In genomic region chr9:128882677-128883590, GRCh38 we compare ENCODE assay signal across 8 cellular contexts. TPM values are rescaled to one million over a fixed set of nuclear protein-coding genes. Genes with fewer than 3 reads are reported as not detected.
DNase-seq lines count a peak whose midpoint lies in the region; TF ChIP-seq lines count a peak whose summit lies in the region.

No MANE protein-coding gene starts in this region.

- peak overlapping the region; percentile 97 for H3K4me3 Mint-ChIP-seq in activated CD4-positive, alpha-beta T cell treated with anti-CD3 and anti-CD28 coated beads, Interleukin-2, amount 10 ng/mL, durations not matched to agents 24 days and 14 days

- TF ChIP-seq CTCF in OCI-LY3 (IDR thresholded peaks at IDR 0.05; ENCODE audit: low read depth, low read length) (no peak), colonic mucosa (IDR thresholded peaks at IDR 0.05) (no peak), GM13977 (IDR thresholded peaks at IDR 0.05; ENCODE audit: extremely low read depth, insufficient read depth, missing control alignments) (no peak)

- H3K4me1 Mint-ChIP-seq in activated CD4-positive, alpha-beta T cell treated with anti-CD3 and anti-CD28 coated beads, Interleukin-2, amount 10 ng/mL, durations not matched to agents 24 days and 14 days, result peaks cover 47% of the 10 kb centered on the region

- intact Hi-C loops in activated CD4-positive, alpha-beta T cell treated with anti-CD3 and anti-CD28 coated beads, Interleukin-2, amount 10 ng/mL, durations not matched to agents 24 days and 14 days (cut with micrococcal nuclease), result loop anchor here (1.0 to 5.0 kb wide), 8 partner anchors 19 to 560 kb away; partner anchors contain the start of genes COQ4, DOLPP1, DYNC2I2 and ENDOG
- intact Hi-C loops in colonic mucosa (cut with DNase I), result no loop called here

- H3K79me2 ChIP-seq in OCI-LY3 (ENCODE audit: low read length), result peaks cover 59% of the 10 kb centered on the region

- peaks cover 22% of the 10 kb centered on the region for H3K36me3 Mint-ChIP-seq in activated CD4-positive, alpha-beta T cell treated with anti-CD3 and anti-CD28 coated beads, Interleukin-2, amount 10 ng/mL, durations not matched to agents 24 days and 14 days (ENCODE audit: low read depth)

- H2AFZ ChIP-seq in OCI-LY3 (ENCODE audit: low read depth, low read length), result 0 out of 2 replicates have a peak overlapping the region, but pooled peaks have one; percentile 18

- no peaks in the 10 kb centered on the region for H4K20me1 ChIP-seq in OCI-LY3 (ENCODE audit: insufficient read depth, low read length)

- H3K4me2 ChIP-seq in OCI-LY3 (ENCODE audit: low read length), result peak overlapping the region; percentile 82

- peak overlapping the region; percentile 85 for H3K27ac Mint-ChIP-seq in activated CD4-positive, alpha-beta T cell treated with anti-CD3 and anti-CD28 coated beads, Interleukin-2, amount 10 ng/mL, durations not matched to agents 24 days and 14 days

- no peaks in the 10 kb centered on the region for H3K27me3 ChIP-seq in OCI-LY3 (ENCODE audit: low read depth, low read length)
- no peaks in the 10 kb centered on the region for H3K27me3 ChIP-seq in colonic mucosa
- no peaks in the 10 kb centered on the region for H3K27me3 ChIP-seq in mucosa of rectum (ENCODE audit: control insufficient read depth in 2 of 2, insufficient read depth in 2 of 2, low read length in 2 of 2)

- H3K4me3 ChIP-seq in OCI-LY3 (ENCODE audit: low read length) (peak overlapping the region; percentile 94), colonic mucosa (peak overlapping the region; percentile 95), mucosa of rectum (ENCODE audit: low read length in 2 of 2) (peak overlapping the region; percentile 83 to 94)

- in situ Hi-C loops in GM13977 (cut with MboI; ENCODE audit: low pct_unique_long_range_greater_than_20kb, low sequenced_read_pairs, unreplicated experiment), result no loop called here

- no peaks in the 10 kb centered on the region for H3K9me3 ChIP-seq in OCI-LY3 (ENCODE audit: insufficient read depth, low read length)
- no peaks in the 10 kb centered on the region for H3K9me3 ChIP-seq in colonic mucosa
- no peaks in the 10 kb centered on the region for H3K9me3 ChIP-seq in mucosa of rectum (ENCODE audit: control insufficient read depth in 2 of 2, low read length in 2 of 2)

- no peaks in the 10 kb centered on the region for H3K9me3 Mint-ChIP-seq in activated CD4-positive, alpha-beta T cell treated with anti-CD3 and anti-CD28 coated beads, Interleukin-2, amount 10 ng/mL, durations not matched to agents 24 days and 14 days

- H3K4me1 ChIP-seq in OCI-LY3 (ENCODE audit: low read length) (peaks cover 7% of the 10 kb centered on the region; the same call in 1 of the 2 replicates), colonic mucosa (peaks cover 7% of the 10 kb centered on the region), mucosa of rectum (ENCODE audit: control insufficient read depth in 2 of 2, insufficient read depth in 2 of 2, low read length in 2 of 2) (peaks cover 8 to 11% of the 10 kb centered on the region in 2 donors)

- no peaks in the 10 kb centered on the region for H3K27me3 Mint-ChIP-seq in activated CD4-positive, alpha-beta T cell treated with anti-CD3 and anti-CD28 coated beads, Interleukin-2, amount 10 ng/mL, durations not matched to agents 24 days and 14 days

- peak; percentile 72 for DNase-seq in activated CD4-positive, alpha-beta T cell treated with anti-CD3 and anti-CD28 coated beads, Interleukin-2, amount 10 ng/mL, durations not matched to agents 24 days and 14 days
- no peak for DNase-seq in activated CD4-positive, alpha-beta T cell treated with anti-CD3 and anti-CD28 coated beads for 48 hours
- DNase-seq in colonic mucosa (no peak), NCI-H1694 treated with DMSO at 0.1 percent for 48 hours (lab: John Stamatoyannopoulos, UW) (no peak), DMS153 treated with DMSO at 0.1 percent for 48 hours (lab: John Stamatoyannopoulos, UW; ENCODE audit: unreplicated experiment) (no peak), GM13977 (ENCODE audit: low spot score) (no peak)

- H3K9ac ChIP-seq in OCI-LY3 (ENCODE audit: low read length) (peak overlapping the region; percentile 95), colonic mucosa (ENCODE audit: low read depth in 2 of 2, low read length in 2 of 2) (peak overlapping the region; percentile 87 to 97), mucosa of rectum (ENCODE audit: low read depth in 1 of 2, low read length in 2 of 2) (peak overlapping the region; percentile 82 to 95)

- H3K36me3 ChIP-seq in OCI-LY3 (replicated peaks; ENCODE audit: low read depth, low read length), result peaks cover 12% of the 10 kb centered on the region
- peaks cover 6% of the 10 kb centered on the region for H3K36me3 ChIP-seq in colonic mucosa
- H3K36me3 ChIP-seq in mucosa of rectum (ENCODE audit: control insufficient read depth in 2 of 2, insufficient read depth in 2 of 2, low read length in 2 of 2), result peaks cover 3 to 13% of the 10 kb centered on the region in 2 donors

- H3K27ac ChIP-seq in OCI-LY3 (ENCODE audit: low read length) (peak overlapping the region; percentile 63), colonic mucosa (peak overlapping the region; percentile 86), mucosa of rectum (ENCODE audit: low read depth in 2 of 2, low read length in 2 of 2) (peak overlapping the region; percentile 87 to 88)

RNA-seq across cellular contexts. Expression of gene LRRC8A, which starts 1.0 kb away (rescaled TPM):
- 27.7 and 28.4 TPM in 2 replicates for total RNA-seq in activated CD4-positive, alpha-beta T cell treated with anti-CD3 and anti-CD28 coated beads, Interleukin-2, amount 10 ng/mL, durations not matched to agents 24 days and 14 days
- 10 to 100 TPM; 26.5 to 31.5 TPM for total RNA-seq in colonic mucosa

RNA-seq across cellular contexts. Expression of gene KYAT1, which starts 1.2 kb away (rescaled TPM):
- total RNA-seq in activated CD4-positive, alpha-beta T cell treated with anti-CD3 and anti-CD28 coated beads, Interleukin-2, amount 10 ng/mL, durations not matched to agents 24 days and 14 days, result 11.7 and 14.4 TPM in 2 replicates
- total RNA-seq in colonic mucosa, result 1 to 10 TPM; 2.0 to 5.1 TPM

RNA-seq across cellular contexts. Expression of gene PHYHD1, which starts 37.8 kb away (rescaled TPM):
- total RNA-seq in activated CD4-positive, alpha-beta T cell treated with anti-CD3 and anti-CD28 coated beads, Interleukin-2, amount 10 ng/mL, durations not matched to agents 24 days and 14 days, result 0.45 and 0.47 TPM in 2 replicates
- 1 to 10 TPM; 1.8 to 6.6 TPM for total RNA-seq in colonic mucosa

RNA-seq across cellular contexts. Expression of gene SPOUT1, which starts 53.3 kb away (rescaled TPM):
- 149 and 154 TPM in 2 replicates for total RNA-seq in activated CD4-positive, alpha-beta T cell treated with anti-CD3 and anti-CD28 coated beads, Interleukin-2, amount 10 ng/mL, durations not matched to agents 24 days and 14 days
- total RNA-seq in colonic mucosa, result 10 to 100 TPM; 25.1 to 66.6 TPM
